Comparison of ENCODE assay signal across 26 cellular contexts in genomic region chr4:106585920-106586349, GRCh38.
DNase-seq lines count a peak whose midpoint lies in the region; ATAC-seq and TF ChIP-seq lines count a peak whose summit lies in the region.
"Had no signal": no experiment of that assay in that cellular context is flagged by ENCODE, and none has a peak within 500 bp of the region (broad histone marks: within the 10 kb centered on the region; RNA-seq: fewer than 3 reads in every experiment).

No MANE protein-coding gene starts in this region.

- no peak overlapping the region for H3K27ac Mint-ChIP-seq in MCF 10A (ENCODE audit: low read depth, unreplicated experiment)
- no peak overlapping the region for H3K27ac Mint-ChIP-seq in type B pancreatic cell
- H3K27ac Mint-ChIP-seq: activated CD8-positive, alpha-beta T cell treated with anti-CD3 and anti-CD28 coated beads, Interleukin-2, amount 10 ng/mL, durations not matched to agents 7 days and 5 days; IgD-negative memory B cell; T-helper 1 cell treated with Interleukin-12 subunit alpha and Interleukin-12 subunit beta and Interleukin-4 antibody, amounts not matched to agents 30 μg/mL and 1 μg/mL, for 36 hours had no signal

- H3K9me3 ChIP-seq in breast epithelium: no peaks in the 10 kb centered on the region
- H3K9me3 ChIP-seq: BE2C, neutrophil, upper lobe of left lung had no signal

- peak; percentile 27 for DNase-seq in MCF 10A (ENCODE audit: unreplicated experiment)
- DNase-seq in breast epithelium (ENCODE audit: low spot score in 2 of 2): no peak
- peak; percentile 20 for DNase-seq in fibroblast of the aortic adventitia (ENCODE audit: low read depth)
- DNase-seq in RPMI8226: no peak
- DNase-seq in type B pancreatic cell (ENCODE audit: extremely low spot score, unreplicated experiment): no peak
- DNase-seq in NCI-H1048 (lab: John Stamatoyannopoulos, UW): no peak
- no peak for DNase-seq in activated T-cell treated with anti-CD3 and anti-CD28 coated beads, Interleukin-2, amount 50 U/mL, for 48 hours
- DNase-seq: activated CD8-positive, alpha-beta T cell treated with anti-CD3 and anti-CD28 coated beads, Interleukin-2, amount 10 ng/mL, durations not matched to agents 7 days and 5 days; activated gamma-delta T cell treated with Interleukin-2 at 50 U/mL for 16 hours; activated T-cell treated with anti-CD3 and anti-CD28 coated beads for 4 hours; BE2C; dermis blood vessel endothelial cell; DMS79 treated with DMSO at 0.1 percent for 48 hours; MM.1S; NCI-H1436; NCI-H524 treated with DMSO at 0.1 percent for 48 hours; small intestine; stimulated activated CD4-positive, alpha-beta T cell treated with anti-CD3 and anti-CD28 coated beads, Interleukin-1b, Interleukin-23, amount 100 ng/mL, for 48 hours; upper lobe of left lung had no signal

- POLR2A ChIA-PET in MCF 10A (lab: Yijun Ruan, JAX): interaction anchor here (0.6 to 0.9 kb wide), 6 partner anchors 72 to 483 kb away, joined by 3 read pairs; partner anchors contain the start of genes AIMP1 and TBCK

- no peak for TF ChIP-seq POLR2A in breast epithelium (IDR thresholded peaks at IDR 0.05)

- no peaks in the 10 kb centered on the region for H3K36me3 ChIP-seq in breast epithelium
- H3K36me3 ChIP-seq: BE2C, neutrophil, upper lobe of left lung had no signal

- no peak overlapping the region for H3K27ac ChIP-seq in breast epithelium
- H3K27ac ChIP-seq: 22Rv1, neutrophil, upper lobe of left lung had no signal

- intact Hi-C loops in MCF 10A (cut with micrococcal nuclease) (no loop called here), breast epithelium (cut with DNase I; ENCODE audit: low total_unique reads) (no loop called here)

- no TSS peak for BruUV-seq in MCF 10A (replicated peaks; lab: Mats Ljungman, UMichigan)

- ATAC-seq in SK-N-SH treated with all-trans-retinoic acid at 6 μM for 48 hours: no peak
- ATAC-seq: activated CD8-positive, alpha-beta T cell treated with anti-CD3 and anti-CD28 coated beads, Interleukin-2, amount 10 ng/mL, durations not matched to agents 7 days and 5 days; GM12878; HCT116 had no signal

- H3K27me3 Mint-ChIP-seq in MCF 10A (ENCODE audit: insufficient read depth, unreplicated experiment) (no peaks in the 10 kb centered on the region), type B pancreatic cell (no peaks in the 10 kb centered on the region)
- H3K27me3 Mint-ChIP-seq: IgD-negative memory B cell had no signal

- CTCF ChIA-PET in MCF 10A (lab: Yijun Ruan, JAX): interaction anchor here (0.7 kb wide), 1 partner anchor 110 kb away, joined by 4 read pairs; no protein-coding TSS in a partner anchor

- H3K4me1 Mint-ChIP-seq in MCF 10A (ENCODE audit: insufficient read depth, unreplicated experiment) (peaks cover 38% of the 10 kb centered on the region), type B pancreatic cell (ENCODE audit: unreplicated experiment) (peaks cover 9% of the 10 kb centered on the region)

- H3K27me3 ChIP-seq in breast epithelium: no peaks in the 10 kb centered on the region
- H3K27me3 ChIP-seq: BE2C, neutrophil, upper lobe of left lung had no signal

- TF ChIP-seq CTCF in MCF 10A (IDR thresholded peaks at IDR 0.05; ENCODE audit: unreplicated experiment): no peak
- no peak for TF ChIP-seq CTCF in breast epithelium (IDR thresholded peaks at IDR 0.05)
- no peak for TF ChIP-seq CTCF in fibroblast of the aortic adventitia (IDR thresholded peaks at IDR 0.05; ENCODE audit: insufficient read depth, low read length)
- TF ChIP-seq CTCF in type B pancreatic cell (conservative IDR thresholded peaks at IDR 0.05): no peak

- H3K36me3 Mint-ChIP-seq in MCF 10A (ENCODE audit: insufficient read depth, unreplicated experiment) (no peaks in the 10 kb centered on the region), type B pancreatic cell (no peaks in the 10 kb centered on the region)

- no peaks in the 10 kb centered on the region for H3K4me1 ChIP-seq in breast epithelium
- H3K4me1 ChIP-seq: BE2C, upper lobe of left lung had no signal

- no peak overlapping the region for H3K4me3 Mint-ChIP-seq in MCF 10A (ENCODE audit: unreplicated experiment)
- H3K4me3 Mint-ChIP-seq in type B pancreatic cell: no peak overlapping the region
- H3K4me3 Mint-ChIP-seq: activated CD8-positive, alpha-beta T cell treated with anti-CD3 and anti-CD28 coated beads, Interleukin-2, amount 10 ng/mL, durations not matched to agents 7 days and 5 days; IgD-negative memory B cell; T-helper 1 cell treated with Interleukin-12 subunit alpha and Interleukin-12 subunit beta and Interleukin-4 antibody, amounts not matched to agents 30 μg/mL and 1 μg/mL, for 36 hours had no signal

- no peaks in the 10 kb centered on the region for H3K9me3 Mint-ChIP-seq in MCF 10A (ENCODE audit: unreplicated experiment)
- H3K9me3 Mint-ChIP-seq in type B pancreatic cell: peaks cover 8% of the 10 kb centered on the region
- H3K9me3 Mint-ChIP-seq: T-helper 1 cell treated with Interleukin-12 subunit alpha and Interleukin-12 subunit beta and Interleukin-4 antibody, amounts not matched to agents 30 μg/mL and 1 μg/mL, for 36 hours had no signal

- H3K4me3 ChIP-seq in breast epithelium (no peak overlapping the region), fibroblast of the aortic adventitia (ENCODE audit: low read depth, low read length) (no peak overlapping the region)
- H3K4me3 ChIP-seq: GM12878, upper lobe of left lung had no signal

TF ChIP-seq in SK-N-SH treated with all-trans-retinoic acid at 6 μM for 48 hours, 23 proteins besides CTCF, POLR2A, EP300 and RAD21:
- TF ChIP-seq CREB5 (CRISPR knock-in tag; IDR thresholded peaks at IDR 0.05; ENCODE audit: low read depth) (no peak), ISL1 (CRISPR knock-in tag; IDR thresholded peaks at IDR 0.05) (peak; percentile 91), ZNF8 (CRISPR knock-in tag; IDR thresholded peaks at IDR 0.05) (no peak)

Comparison
In these comparisons a context has a peak if more than half of its experiments do, and no peak if none do; other contexts are left out.
1. DNase-seq: peak in MCF 10A (single experiment) and fibroblast of the aortic adventitia (single experiment); none in breast epithelium (0 of 2), RPMI8226 (single experiment), type B pancreatic cell (single experiment), NCI-H1048 (single experiment) and activated T-cell treated with anti-CD3 and anti-CD28 coated beads, Interleukin-2, amount 50 U/mL, for 48 hours (0 of 2).